ENCODE assay signal across 19 cellular contexts in the genomic region with DNA sequence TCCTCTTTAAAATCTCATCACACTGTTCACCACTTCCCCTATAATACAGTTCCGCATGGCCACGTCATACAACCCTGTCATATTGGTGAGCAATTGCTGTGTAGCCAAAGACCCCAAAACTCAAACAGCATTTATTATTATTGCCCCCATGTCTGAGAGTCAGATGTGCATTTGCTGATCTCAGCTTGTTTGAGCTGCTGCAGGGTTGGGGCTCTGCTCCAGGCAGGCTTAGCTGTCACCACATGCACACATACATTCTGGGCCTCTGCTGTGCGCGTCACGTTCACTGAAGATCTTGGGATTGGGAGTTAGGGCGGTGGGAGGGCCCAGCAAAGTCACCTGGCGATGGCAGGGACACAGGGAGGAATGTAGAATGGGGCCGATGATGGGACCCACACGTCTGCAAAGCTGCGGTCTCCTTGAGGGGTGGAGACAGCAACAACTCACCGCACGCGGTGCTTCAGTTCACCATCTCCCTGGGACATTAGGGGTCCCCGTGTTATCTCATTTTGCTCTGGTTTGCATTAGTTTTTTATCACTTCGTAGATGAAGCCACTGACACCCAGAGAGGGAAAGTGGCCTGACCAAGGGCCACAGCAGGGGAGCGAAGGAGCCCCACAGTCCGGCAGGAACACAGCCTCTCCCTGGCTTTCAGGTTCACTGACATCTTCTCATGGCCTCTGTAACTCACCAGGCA.
"Had no signal": no experiment of that assay in that cellular context is flagged by ENCODE, and none has a peak within 500 bp of the region (broad histone marks: within the 10 kb centered on the region; RNA-seq: fewer than 3 reads in every experiment).

No MANE protein-coding gene starts in this region.

- H3K9me3 Mint-ChIP-seq: endodermal cell; naive thymus-derived CD8-positive, alpha-beta T cell; T-cell had no signal

- H2AFZ ChIP-seq: hepatocyte had no signal

- H3K4me3 Mint-ChIP-seq: activated CD4-positive, alpha-beta T cell treated with anti-CD3 and anti-CD28 coated beads for 36 hours; endodermal cell; naive thymus-derived CD8-positive, alpha-beta T cell; T-cell had no signal

- H3K4me1 Mint-ChIP-seq: activated CD4-positive, alpha-beta T cell treated with anti-CD3 and anti-CD28 coated beads for 36 hours; T-cell had no signal

- H3K79me2 ChIP-seq: hepatocyte had no signal

- H3K36me3 ChIP-seq: brain microvascular endothelial cell, tibial artery had no signal

- H3K4me2 ChIP-seq: hepatocyte had no signal

- ATAC-seq: activated CD4-positive, alpha-beta T cell treated with anti-CD3 and anti-CD28 coated beads for 36 hours; left cardiac atrium; naive thymus-derived CD8-positive, alpha-beta T cell; T-cell had no signal

- H3K9me3 ChIP-seq: tibial artery had no signal

- H3K27ac Mint-ChIP-seq: activated CD4-positive, alpha-beta T cell treated with anti-CD3 and anti-CD28 coated beads for 36 hours; endodermal cell; naive thymus-derived CD8-positive, alpha-beta T cell; T-cell had no signal

- DNase-seq: activated CD4-positive, alpha-beta T cell treated with anti-CD3 and anti-CD28 coated beads for 36 hours; activated CD4-positive, alpha-beta T cell treated with anti-CD3 and anti-CD28 coated beads, Interleukin-2, amount 50 U/mL, for 48 hours; activated naive CD4-positive, alpha-beta T cell treated with Interleukin-2 at 50 U/mL for 16 hours; anterior cingulate cortex; brain microvascular endothelial cell; central memory CD4-positive, alpha-beta T cell; endodermal cell; foreskin fibroblast; left cardiac atrium; mesendoderm; naive thymus-derived CD8-positive, alpha-beta T cell; stimulated activated CD4-positive, alpha-beta T cell treated with anti-CD3 and anti-CD28 coated beads, Interleukin-12 subunit alpha, Interleukin-12 subunit beta, amount 100 ng/mL, for 4 hours; stimulated activated CD4-positive, alpha-beta T cell treated with anti-CD3 and anti-CD28 coated beads, Interleukin-1b, Interleukin-23, amount 100 ng/mL, for 48 hours; stimulated activated CD8-positive, alpha-beta memory T cell treated with anti-CD3 and anti-CD28 coated beads, Interleukin-4, amount 100 ng/mL, for 48 hours; stimulated activated naive CD4-positive, alpha-beta T cell treated with Interleukin-2 at 50 U/mL for 16 hours had no signal

- H3K27me3 ChIP-seq: brain microvascular endothelial cell, hepatocyte, tibial artery had no signal

- H3K27ac ChIP-seq: brain microvascular endothelial cell, epithelial cell of prostate, hepatocyte, tibial artery had no signal

- H3K36me3 Mint-ChIP-seq: naive thymus-derived CD8-positive, alpha-beta T cell; T-cell had no signal

- H3K27me3 Mint-ChIP-seq: activated CD4-positive, alpha-beta T cell treated with anti-CD3 and anti-CD28 coated beads for 36 hours had no signal

- H3K4me1 ChIP-seq: tibial artery had no signal

- H3K4me3 ChIP-seq: hepatocyte, tibial artery had no signal
